1 cellular context compared by ENCODE assay signal in genomic region chr2:96760986-96761832, GRCh38.
TF ChIP-seq lines count a peak whose summit lies in the region.

No MANE protein-coding gene starts in this region.

TF ChIP-seq in HepG2, 621 proteins besides CTCF, POLR2A, EP300 and RAD21 (continued from another document and continues in another):
- TF ChIP-seq, protein P1, sequence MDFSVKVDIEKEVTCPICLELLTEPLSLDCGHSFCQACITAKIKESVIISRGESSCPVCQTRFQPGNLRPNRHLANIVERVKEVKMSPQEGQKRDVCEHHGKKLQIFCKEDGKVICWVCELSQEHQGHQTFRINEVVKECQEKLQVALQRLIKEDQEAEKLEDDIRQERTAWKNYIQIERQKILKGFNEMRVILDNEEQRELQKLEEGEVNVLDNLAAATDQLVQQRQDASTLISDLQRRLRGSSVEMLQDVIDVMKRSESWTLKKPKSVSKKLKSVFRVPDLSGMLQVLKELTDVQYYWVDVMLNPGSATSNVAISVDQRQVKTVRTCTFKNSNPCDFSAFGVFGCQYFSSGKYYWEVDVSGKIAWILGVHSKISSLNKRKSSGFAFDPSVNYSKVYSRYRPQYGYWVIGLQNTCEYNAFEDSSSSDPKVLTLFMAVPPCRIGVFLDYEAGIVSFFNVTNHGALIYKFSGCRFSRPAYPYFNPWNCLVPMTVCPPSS (IDR thresholded peaks at IDR 0.05), result no peak
- TF ChIP-seq ZBED4 (CRISPR knock-in tag; IDR thresholded peaks at IDR 0.05; ENCODE audit: borderline replicate concordance) (peak; percentile 51; the same call in 1 of the 2 replicates), JDP2 (CRISPR knock-in tag; IDR thresholded peaks at IDR 0.05; ENCODE audit: borderline replicate concordance) (peak; percentile 26; the same call in 1 of the 2 replicates), TBX3 (IDR thresholded peaks at IDR 0.05; ENCODE audit: borderline replicate concordance) (no peak), ZBTB20 (CRISPR knock-in tag; IDR thresholded peaks at IDR 0.05; ENCODE audit: borderline replicate concordance, low read depth) (no peak), ARNT (IDR thresholded peaks at IDR 0.05) (no peak), ZBTB34 (CRISPR knock-in tag; IDR thresholded peaks at IDR 0.05) (no peak), ZNF816 (CRISPR knock-in tag; IDR thresholded peaks at IDR 0.05; ENCODE audit: borderline replicate concordance) (no peak), BATF2 (CRISPR knock-in tag; IDR thresholded peaks at IDR 0.05) (no peak), DNMT1 (CRISPR knock-in tag; IDR thresholded peaks at IDR 0.05) (no peak), NR1H2 (CRISPR knock-in tag; IDR thresholded peaks at IDR 0.05; ENCODE audit: borderline replicate concordance, low read depth) (no peak), ZNF550 (CRISPR knock-in tag; IDR thresholded peaks at IDR 0.05; ENCODE audit: borderline replicate concordance) (peak; percentile 97; the same call in 1 of the 2 replicates), AGO2 (optimal IDR thresholded peaks at IDR 0.05; ENCODE audit: low read depth, low read length) (peak; percentile 18), MAZ (IDR thresholded peaks at IDR 0.05; ENCODE audit: borderline replicate concordance, low read depth, low read length) (no peak), MAZ (CRISPR knock-in tag; IDR thresholded peaks at IDR 0.05; ENCODE audit: low read depth) (no peak; the same call in 1 of the 2 replicates), CEBPG (CRISPR knock-in tag; IDR thresholded peaks at IDR 0.05) (no peak), NR0B2 (CRISPR knock-in tag; IDR thresholded peaks at IDR 0.05) (peak; percentile 73; the same call in 1 of the 2 replicates), ZNF121 (CRISPR knock-in tag; IDR thresholded peaks at IDR 0.05) (no peak), RFXAP (CRISPR knock-in tag; IDR thresholded peaks at IDR 0.05; ENCODE audit: borderline replicate concordance) (0 out of 2 replicates have a peak, but pooled peaks have one; percentile 63), ETV6 (CRISPR knock-in tag; conservative IDR thresholded peaks at IDR 0.05) (no peak; the same call in 1 of the 2 replicates), ZNF44 (CRISPR knock-in tag; IDR thresholded peaks at IDR 0.05) (no peak), FOXA1 (IDR thresholded peaks at IDR 0.05) (no peak), FOXA1 (CRISPR knock-in tag; IDR thresholded peaks at IDR 0.05) (no peak), TEAD2 (CRISPR knock-in tag; IDR thresholded peaks at IDR 0.05) (peak; percentile 50; the same call in 1 of the 2 replicates), ATAD3A (CRISPR knock-in tag; IDR thresholded peaks at IDR 0.05) (no peak), NCOA1 (CRISPR knock-in tag; IDR thresholded peaks at IDR 0.05) (no peak), ZNF772 (CRISPR knock-in tag; IDR thresholded peaks at IDR 0.05) (no peak), ZSCAN9 (CRISPR knock-in tag; IDR thresholded peaks at IDR 0.05; ENCODE audit: borderline replicate concordance) (no peak), DR1 (CRISPR knock-in tag; IDR thresholded peaks at IDR 0.05) (no peak), ZBTB14 (CRISPR knock-in tag; IDR thresholded peaks at IDR 0.05) (peak; percentile 47; the same call in 1 of the 2 replicates), ZNF740 (CRISPR knock-in tag; IDR thresholded peaks at IDR 0.05) (0 out of 2 replicates have a peak, but pooled peaks have one; percentile 55), EZH2 (conservative IDR thresholded peaks at IDR 0.05; ENCODE audit: low read depth, low read length) (no peak), CSRNP1 (CRISPR knock-in tag; IDR thresholded peaks at IDR 0.05) (no peak), EHMT2 (IDR thresholded peaks at IDR 0.05; ENCODE audit: borderline replicate concordance, low read depth, low read length) (no peak), MEIS2 (CRISPR knock-in tag; IDR thresholded peaks at IDR 0.05) (peak; percentile 76; the same call in 1 of the 2 replicates)
- TF ChIP-seq, protein P2, sequence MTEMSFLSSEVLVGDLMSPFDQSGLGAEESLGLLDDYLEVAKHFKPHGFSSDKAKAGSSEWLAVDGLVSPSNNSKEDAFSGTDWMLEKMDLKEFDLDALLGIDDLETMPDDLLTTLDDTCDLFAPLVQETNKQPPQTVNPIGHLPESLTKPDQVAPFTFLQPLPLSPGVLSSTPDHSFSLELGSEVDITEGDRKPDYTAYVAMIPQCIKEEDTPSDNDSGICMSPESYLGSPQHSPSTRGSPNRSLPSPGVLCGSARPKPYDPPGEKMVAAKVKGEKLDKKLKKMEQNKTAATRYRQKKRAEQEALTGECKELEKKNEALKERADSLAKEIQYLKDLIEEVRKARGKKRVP (CRISPR knock-in tag; IDR thresholded peaks at IDR 0.05), result no peak
- TF ChIP-seq, protein P3, sequence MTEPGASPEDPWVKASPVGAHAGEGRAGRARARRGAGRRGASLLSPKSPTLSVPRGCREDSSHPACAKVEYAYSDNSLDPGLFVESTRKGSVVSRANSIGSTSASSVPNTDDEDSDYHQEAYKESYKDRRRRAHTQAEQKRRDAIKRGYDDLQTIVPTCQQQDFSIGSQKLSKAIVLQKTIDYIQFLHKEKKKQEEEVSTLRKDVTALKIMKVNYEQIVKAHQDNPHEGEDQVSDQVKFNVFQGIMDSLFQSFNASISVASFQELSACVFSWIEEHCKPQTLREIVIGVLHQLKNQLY (CRISPR knock-in tag; IDR thresholded peaks at IDR 0.05), result no peak
- TF ChIP-seq, protein P4, sequence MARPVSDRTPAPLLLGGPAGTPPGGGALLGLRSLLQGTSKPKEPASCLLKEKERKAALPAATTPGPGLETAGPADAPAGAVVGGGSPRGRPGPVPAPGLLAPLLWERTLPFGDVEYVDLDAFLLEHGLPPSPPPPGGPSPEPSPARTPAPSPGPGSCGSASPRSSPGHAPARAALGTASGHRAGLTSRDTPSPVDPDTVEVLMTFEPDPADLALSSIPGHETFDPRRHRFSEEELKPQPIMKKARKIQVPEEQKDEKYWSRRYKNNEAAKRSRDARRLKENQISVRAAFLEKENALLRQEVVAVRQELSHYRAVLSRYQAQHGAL (CRISPR knock-in tag; IDR thresholded peaks at IDR 0.05; ENCODE audit: not compliant biosample characterization), result no peak
- TF ChIP-seq, protein P5, sequence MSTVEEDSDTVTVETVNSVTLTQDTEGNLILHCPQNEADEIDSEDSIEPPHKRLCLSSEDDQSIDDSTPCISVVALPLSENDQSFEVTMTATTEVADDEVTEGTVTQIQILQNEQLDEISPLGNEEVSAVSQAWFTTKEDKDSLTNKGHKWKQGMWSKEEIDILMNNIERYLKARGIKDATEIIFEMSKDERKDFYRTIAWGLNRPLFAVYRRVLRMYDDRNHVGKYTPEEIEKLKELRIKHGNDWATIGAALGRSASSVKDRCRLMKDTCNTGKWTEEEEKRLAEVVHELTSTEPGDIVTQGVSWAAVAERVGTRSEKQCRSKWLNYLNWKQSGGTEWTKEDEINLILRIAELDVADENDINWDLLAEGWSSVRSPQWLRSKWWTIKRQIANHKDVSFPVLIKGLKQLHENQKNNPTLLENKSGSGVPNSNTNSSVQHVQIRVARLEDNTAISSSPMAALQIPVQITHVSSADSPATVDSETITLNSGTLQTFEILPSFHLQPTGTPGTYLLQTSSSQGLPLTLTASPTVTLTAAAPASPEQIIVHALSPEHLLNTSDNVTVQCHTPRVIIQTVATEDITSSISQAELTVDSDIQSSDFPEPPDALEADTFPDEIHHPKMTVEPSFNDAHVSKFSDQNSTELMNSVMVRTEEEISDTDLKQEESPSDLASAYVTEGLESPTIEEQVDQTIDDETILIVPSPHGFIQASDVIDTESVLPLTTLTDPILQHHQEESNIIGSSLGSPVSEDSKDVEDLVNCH (CRISPR knock-in tag; IDR thresholded peaks at IDR 0.05), result no peak
- TF ChIP-seq, protein P6, sequence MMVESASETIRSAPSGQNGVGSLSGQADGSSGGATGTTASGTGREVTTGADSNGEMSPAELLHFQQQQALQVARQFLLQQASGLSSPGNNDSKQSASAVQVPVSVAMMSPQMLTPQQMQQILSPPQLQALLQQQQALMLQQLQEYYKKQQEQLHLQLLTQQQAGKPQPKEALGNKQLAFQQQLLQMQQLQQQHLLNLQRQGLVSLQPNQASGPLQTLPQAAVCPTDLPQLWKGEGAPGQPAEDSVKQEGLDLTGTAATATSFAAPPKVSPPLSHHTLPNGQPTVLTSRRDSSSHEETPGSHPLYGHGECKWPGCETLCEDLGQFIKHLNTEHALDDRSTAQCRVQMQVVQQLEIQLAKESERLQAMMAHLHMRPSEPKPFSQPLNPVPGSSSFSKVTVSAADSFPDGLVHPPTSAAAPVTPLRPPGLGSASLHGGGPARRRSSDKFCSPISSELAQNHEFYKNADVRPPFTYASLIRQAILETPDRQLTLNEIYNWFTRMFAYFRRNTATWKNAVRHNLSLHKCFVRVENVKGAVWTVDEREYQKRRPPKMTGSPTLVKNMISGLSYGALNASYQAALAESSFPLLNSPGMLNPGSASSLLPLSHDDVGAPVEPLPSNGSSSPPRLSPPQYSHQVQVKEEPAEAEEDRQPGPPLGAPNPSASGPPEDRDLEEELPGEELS (CRISPR knock-in tag; IDR thresholded peaks at IDR 0.05), result no peak
- TF ChIP-seq, protein P7, sequence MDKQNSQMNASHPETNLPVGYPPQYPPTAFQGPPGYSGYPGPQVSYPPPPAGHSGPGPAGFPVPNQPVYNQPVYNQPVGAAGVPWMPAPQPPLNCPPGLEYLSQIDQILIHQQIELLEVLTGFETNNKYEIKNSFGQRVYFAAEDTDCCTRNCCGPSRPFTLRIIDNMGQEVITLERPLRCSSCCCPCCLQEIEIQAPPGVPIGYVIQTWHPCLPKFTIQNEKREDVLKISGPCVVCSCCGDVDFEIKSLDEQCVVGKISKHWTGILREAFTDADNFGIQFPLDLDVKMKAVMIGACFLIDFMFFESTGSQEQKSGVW (CRISPR knock-in tag; IDR thresholded peaks at IDR 0.05; ENCODE audit: borderline replicate concordance), result no peak
